18 cellular contexts compared by ENCODE assay signal in the genomic region with DNA sequence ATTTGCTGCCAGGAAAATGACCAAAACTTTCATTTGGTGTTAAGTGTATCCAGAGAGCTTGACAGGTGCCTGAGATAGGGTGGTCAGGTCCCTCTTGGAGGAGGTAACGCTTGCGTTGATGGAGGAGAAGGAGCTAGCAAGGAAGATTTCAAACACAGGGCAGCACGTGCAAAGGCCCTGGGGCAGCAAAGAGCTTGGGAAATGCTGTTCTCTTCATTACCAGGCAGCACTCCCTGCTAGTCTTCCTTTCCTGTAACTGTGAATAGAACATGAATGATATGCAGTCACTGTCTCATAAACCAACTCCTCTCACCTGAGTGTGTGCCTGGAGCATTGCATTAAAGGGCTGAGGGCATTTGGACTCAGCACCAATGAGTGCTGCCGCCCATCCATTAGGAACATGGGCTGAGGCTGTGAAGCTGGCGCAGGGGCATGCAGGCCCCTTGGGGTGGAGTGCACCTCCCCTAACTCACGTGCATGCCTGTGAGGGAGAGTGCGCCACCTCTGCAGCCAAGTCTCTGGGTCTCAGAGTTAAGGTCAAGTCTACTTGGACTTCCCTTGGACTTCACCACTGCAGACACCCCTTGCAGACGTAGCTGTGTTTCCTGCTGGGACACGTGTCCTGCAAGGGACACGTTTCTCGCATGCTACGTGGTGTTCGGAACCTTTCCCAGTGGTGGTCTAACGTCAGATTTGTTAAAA.
DNase-seq lines count a peak whose midpoint lies in the region; ATAC-seq and TF ChIP-seq lines count a peak whose summit lies in the region.
"Had no signal": no experiment of that assay in that cellular context is flagged by ENCODE, and none has a peak within 500 bp of the region (broad histone marks: within the 10 kb centered on the region; RNA-seq: fewer than 3 reads in every experiment).

No MANE protein-coding gene starts in this region.

- no peaks in the 10 kb centered on the region for H3K27me3 ChIP-seq in SK-N-SH (ENCODE audit: insufficient read depth)
- H3K27me3 ChIP-seq in Peyer's patch = no peaks in the 10 kb centered on the region
- H3K27me3 ChIP-seq in GM23338 (ENCODE audit: insufficient read depth) = no peaks in the 10 kb centered on the region
- H3K27me3 ChIP-seq: BLaER1 had no signal

- H3K27ac Mint-ChIP-seq in GM23338 = no peak overlapping the region
- H3K27ac Mint-ChIP-seq: CD14-positive monocyte; CD8-positive, alpha-beta T cell; H9; IgD-negative memory B cell had no signal

- H3K4me1 ChIP-seq in SK-N-SH (ENCODE audit: control insufficient read depth in 1 of 2, insufficient read depth in 2 of 2, low read depth in 1 of 2, low read length in 1 of 2) (peaks cover 0 to 6% of the 10 kb centered on the region in 2 experiments; a peak in 2 of 4 replicates), Peyer's patch (no peaks in the 10 kb centered on the region), GM23338 (ENCODE audit: insufficient read depth) (no peaks in the 10 kb centered on the region)
- H3K4me1 ChIP-seq: A549 had no signal

- H2AFZ ChIP-seq in SK-N-SH (ENCODE audit: low read depth) = no peak overlapping the region
- no peak overlapping the region for H2AFZ ChIP-seq in GM23338

- no peaks in the 10 kb centered on the region for H3K9me3 Mint-ChIP-seq in GM23338
- H3K9me3 Mint-ChIP-seq: CD8-positive, alpha-beta T cell had no signal

- no peak overlapping the region for H3K9ac ChIP-seq in SK-N-SH
- H3K9ac ChIP-seq: BLaER1 had no signal

- H3K79me2 ChIP-seq in SK-N-SH (ENCODE audit: insufficient read depth) (no peaks in the 10 kb centered on the region), GM23338 (replicated peaks; ENCODE audit: insufficient read depth) (no peaks in the 10 kb centered on the region)

- no peak for TF ChIP-seq EP300 in SK-N-SH (IDR thresholded peaks at IDR 0.05; ENCODE audit: borderline replicate concordance in 1 of 2, low read depth in 1 of 2, low read length in 1 of 2)

- H3K9me3 ChIP-seq in SK-N-SH = 0 out of 2 replicates have a peak, but pooled peaks cover 3% of the 10 kb centered on the region
- H3K9me3 ChIP-seq in Peyer's patch = no peaks in the 10 kb centered on the region
- H3K9me3 ChIP-seq: A549, BLaER1 had no signal

- no peak overlapping the region for H3K4me3 Mint-ChIP-seq in GM23338
- H3K4me3 Mint-ChIP-seq: CD14-positive monocyte; CD8-positive, alpha-beta T cell; H9; IgD-negative memory B cell had no signal

- no peaks in the 10 kb centered on the region for H3K9me2 ChIP-seq in SK-N-SH
- H3K9me2 ChIP-seq in GM23338 (ENCODE audit: insufficient read depth) = no peaks in the 10 kb centered on the region

- no peaks in the 10 kb centered on the region; the same call in 2 of the 3 replicates for H3K36me3 Mint-ChIP-seq in GM23338 (ENCODE audit: low read depth)
- H3K36me3 Mint-ChIP-seq: CD14-positive monocyte; CD8-positive, alpha-beta T cell; IgD-negative memory B cell had no signal

- POLR2A ChIA-PET in SK-N-SH (lab: Yijun Ruan, JAX) = no interaction called here

- TF ChIP-seq POLR2A in Peyer's patch (IDR thresholded peaks at IDR 0.05) = no peak

- no peak for ATAC-seq in SK-N-SH treated with all-trans-retinoic acid at 6 μM for 48 hours
- no peak for ATAC-seq in GM21529 (IDR thresholded peaks at IDR 0.05; ENCODE audit: unreplicated experiment)
- ATAC-seq in GM23338 = no peak
- ATAC-seq: A549; CD8-positive, alpha-beta T cell; HepG2 had no signal

- H3K36me3 ChIP-seq in SK-N-SH (replicated peaks in 1 of 2; ENCODE audit: control insufficient read depth in 1 of 2, insufficient read depth in 2 of 2, low read length in 1 of 2) (no peaks in the 10 kb centered on the region), Peyer's patch (no peaks in the 10 kb centered on the region), GM23338 (ENCODE audit: insufficient read depth) (no peaks in the 10 kb centered on the region)
- H3K36me3 ChIP-seq: BLaER1 had no signal

- no peaks in the 10 kb centered on the region for H4K20me1 ChIP-seq in SK-N-SH (ENCODE audit: insufficient read depth)
- no peaks in the 10 kb centered on the region for H4K20me1 ChIP-seq in GM23338 (replicated peaks; ENCODE audit: insufficient read depth)
- H4K20me1 ChIP-seq: BLaER1 had no signal

- CTCF ChIA-PET in SK-N-SH (lab: Yijun Ruan, JAX) = interaction anchor here (0.6 to 1.5 kb wide), 4 partner anchors 14 to 226 kb away, joined by 3 to 10 read pairs (median 4); no protein-coding TSS in a partner anchor

- TF ChIP-seq CTCF in SK-N-SH (IDR thresholded peaks at IDR 0.05) (no peak), Peyer's patch (IDR thresholded peaks at IDR 0.05) (no peak), GM23338 (conservative IDR thresholded peaks at IDR 0.05; ENCODE audit: low read depth in 2 of 2) (no peak)

- no peaks in the 10 kb centered on the region for H3F3A ChIP-seq in SK-N-SH (replicated peaks; ENCODE audit: insufficient read depth)
- no peaks in the 10 kb centered on the region for H3F3A ChIP-seq in GM23338 (replicated peaks; ENCODE audit: low read depth)

- DNase-seq in SK-N-SH (peak; percentile 10), Peyer's patch (peak in 2 of 3 donors; percentile 18 to 24), posterior vena cava (ENCODE audit: low spot score) (peak; percentile 54), AG08396 (ENCODE audit: low spot score) (no peak), GM23338 (ENCODE audit: low spot score) (no peak)
- DNase-seq: Calu3; CD8-positive, alpha-beta T cell; DMS79 treated with DMSO at 0.1 percent for 48 hours; GF-D8; H9 had no signal

- H3K4me3 ChIP-seq in SK-N-SH (ENCODE audit: low read depth in 2 of 2, low read length in 1 of 2) (no peak overlapping the region), Peyer's patch (no peak overlapping the region), GM23338 (no peak overlapping the region)
- H3K4me3 ChIP-seq: A549, BLaER1 had no signal

- H3K4me2 ChIP-seq in SK-N-SH = no peak overlapping the region
- H3K4me2 ChIP-seq in GM23338 = no peak overlapping the region
- H3K4me2 ChIP-seq: A549 had no signal

- no peak for TF ChIP-seq RAD21 in SK-N-SH (IDR thresholded peaks at IDR 0.05; ENCODE audit: low read length)

- WGBS in SK-N-SH (ENCODE audit: low lambda C conversion rate) = 48% methylated on average over 14 of the region's 14 CpGs

- H3K27me3 Mint-ChIP-seq in GM23338 (ENCODE audit: insufficient read depth, low read depth, poor library complexity) = peaks cover 2% of the 10 kb centered on the region

- intact Hi-C loops in posterior vena cava (cut with DNase I) = no loop called here

- H3K27ac ChIP-seq in SK-N-SH (ENCODE audit: low read depth in 2 of 2, low read length in 1 of 2) = no peak overlapping the region
- H3K27ac ChIP-seq in Peyer's patch = no peak overlapping the region
- H3K27ac ChIP-seq in GM23338 (ENCODE audit: low read depth) = no peak overlapping the region
- H3K27ac ChIP-seq: 22Rv1, A549, BLaER1 had no signal

- peaks cover 15% of the 10 kb centered on the region for H3K4me1 Mint-ChIP-seq in GM23338
- H3K4me1 Mint-ChIP-seq: CD14-positive monocyte had no signal

TF ChIP-seq in SK-N-SH, 30 proteins besides CTCF, POLR2A, EP300 and RAD21 (continues in another document):
- TF ChIP-seq NFIC (IDR thresholded peaks at IDR 0.05; ENCODE audit: borderline replicate concordance) (no peak), FOXJ3 (CRISPR knock-in tag; IDR thresholded peaks at IDR 0.05) (no peak), CHD2 (IDR thresholded peaks at IDR 0.05; ENCODE audit: low read length, partially characterized antibody) (no peak)
- TF ChIP-seq, protein P1, sequence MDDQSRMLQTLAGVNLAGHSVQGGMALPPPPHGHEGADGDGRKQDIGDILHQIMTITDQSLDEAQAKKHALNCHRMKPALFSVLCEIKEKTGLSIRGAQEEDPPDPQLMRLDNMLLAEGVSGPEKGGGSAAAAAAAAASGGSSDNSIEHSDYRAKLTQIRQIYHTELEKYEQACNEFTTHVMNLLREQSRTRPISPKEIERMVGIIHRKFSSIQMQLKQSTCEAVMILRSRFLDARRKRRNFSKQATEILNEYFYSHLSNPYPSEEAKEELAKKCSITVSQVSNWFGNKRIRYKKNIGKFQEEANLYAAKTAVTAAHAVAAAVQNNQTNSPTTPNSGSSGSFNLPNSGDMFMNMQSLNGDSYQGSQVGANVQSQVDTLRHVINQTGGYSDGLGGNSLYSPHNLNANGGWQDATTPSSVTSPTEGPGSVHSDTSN (IDR thresholded peaks at IDR 0.05) = no peak

TF ChIP-seq in SK-N-SH treated with all-trans-retinoic acid at 6 μM for 48 hours, 23 proteins besides CTCF, POLR2A, EP300 and RAD21:
- TF ChIP-seq ESRRG (CRISPR knock-in tag; IDR thresholded peaks at IDR 0.05) (no peak), ZNF8 (CRISPR knock-in tag; IDR thresholded peaks at IDR 0.05) (no peak), TCF4 (CRISPR knock-in tag; IDR thresholded peaks at IDR 0.05; ENCODE audit: borderline replicate concordance) (no peak)
TF ChIP-seq in SK-N-SH treated with all-trans-retinoic acid at 6 μM for 48 hours: peak in this region for 0.

TF ChIP-seq in GM23338, 12 proteins besides CTCF, POLR2A, EP300 and RAD21 (continues in another document):
- TF ChIP-seq JUNB (IDR thresholded peaks at IDR 0.05; ENCODE audit: unreplicated experiment) = no peak
- no peak for TF ChIP-seq POLR2AphosphoS5 (IDR thresholded peaks at IDR 0.05; ENCODE audit: low read depth)
- TF ChIP-seq CREB1 (CRISPR knock-in tag; IDR thresholded peaks at IDR 0.05; ENCODE audit: low read depth) = no peak
- TF ChIP-seq STAT1 (IDR thresholded peaks at IDR 0.05; ENCODE audit: unreplicated experiment) = no peak
- TF ChIP-seq, protein P2, sequence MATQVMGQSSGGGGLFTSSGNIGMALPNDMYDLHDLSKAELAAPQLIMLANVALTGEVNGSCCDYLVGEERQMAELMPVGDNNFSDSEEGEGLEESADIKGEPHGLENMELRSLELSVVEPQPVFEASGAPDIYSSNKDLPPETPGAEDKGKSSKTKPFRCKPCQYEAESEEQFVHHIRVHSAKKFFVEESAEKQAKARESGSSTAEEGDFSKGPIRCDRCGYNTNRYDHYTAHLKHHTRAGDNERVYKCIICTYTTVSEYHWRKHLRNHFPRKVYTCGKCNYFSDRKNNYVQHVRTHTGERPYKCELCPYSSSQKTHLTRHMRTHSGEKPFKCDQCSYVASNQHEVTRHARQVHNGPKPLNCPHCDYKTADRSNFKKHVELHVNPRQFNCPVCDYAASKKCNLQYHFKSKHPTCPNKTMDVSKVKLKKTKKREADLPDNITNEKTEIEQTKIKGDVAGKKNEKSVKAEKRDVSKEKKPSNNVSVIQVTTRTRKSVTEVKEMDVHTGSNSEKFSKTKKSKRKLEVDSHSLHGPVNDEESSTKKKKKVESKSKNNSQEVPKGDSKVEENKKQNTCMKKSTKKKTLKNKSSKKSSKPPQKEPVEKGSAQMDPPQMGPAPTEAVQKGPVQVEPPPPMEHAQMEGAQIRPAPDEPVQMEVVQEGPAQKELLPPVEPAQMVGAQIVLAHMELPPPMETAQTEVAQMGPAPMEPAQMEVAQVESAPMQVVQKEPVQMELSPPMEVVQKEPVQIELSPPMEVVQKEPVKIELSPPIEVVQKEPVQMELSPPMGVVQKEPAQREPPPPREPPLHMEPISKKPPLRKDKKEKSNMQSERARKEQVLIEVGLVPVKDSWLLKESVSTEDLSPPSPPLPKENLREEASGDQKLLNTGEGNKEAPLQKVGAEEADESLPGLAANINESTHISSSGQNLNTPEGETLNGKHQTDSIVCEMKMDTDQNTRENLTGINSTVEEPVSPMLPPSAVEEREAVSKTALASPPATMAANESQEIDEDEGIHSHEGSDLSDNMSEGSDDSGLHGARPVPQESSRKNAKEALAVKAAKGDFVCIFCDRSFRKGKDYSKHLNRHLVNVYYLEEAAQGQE (IDR thresholded peaks at IDR 0.05; ENCODE audit: unreplicated experiment) = no peak
- no peak for TF ChIP-seq ZNF331 (CRISPR knock-in tag; IDR thresholded peaks at IDR 0.05; ENCODE audit: low read depth)

Comparison
In these comparisons a context has a peak if more than half of its experiments do, and no peak if none do; other contexts are left out.
1. DNase-seq: peak in SK-N-SH (single experiment), Peyer's patch (2 of 3) and posterior vena cava (single experiment); none in AG08396 (single experiment) and GM23338 (single experiment).